ENCODE assay signal across 5 cellular contexts in genomic region chrX:108614616-108615015, GRCh38.
"Had no signal": no experiment of that assay in that cellular context is flagged by ENCODE, and none has a peak within 500 bp of the region (broad histone marks: within the 10 kb centered on the region; RNA-seq: fewer than 3 reads in every experiment).

No MANE protein-coding gene starts in this region.

- ATAC-seq: GM23338, K562 had no signal

- H3K4me1 Mint-ChIP-seq: GM23338, H9 had no signal

- H3K9me3 Mint-ChIP-seq: GM23338, H9 had no signal

- H3K4me3 Mint-ChIP-seq: GM23338, H9 had no signal

- H3K4me3 ChIP-seq: GM23338, K562 had no signal

- H3K27ac Mint-ChIP-seq: GM23338, H9 had no signal

- DNase-seq: H9, HCEC 1CT, IMR-90 had no signal
